ENCODE assay signal across 9 cellular contexts in the genomic region with DNA sequence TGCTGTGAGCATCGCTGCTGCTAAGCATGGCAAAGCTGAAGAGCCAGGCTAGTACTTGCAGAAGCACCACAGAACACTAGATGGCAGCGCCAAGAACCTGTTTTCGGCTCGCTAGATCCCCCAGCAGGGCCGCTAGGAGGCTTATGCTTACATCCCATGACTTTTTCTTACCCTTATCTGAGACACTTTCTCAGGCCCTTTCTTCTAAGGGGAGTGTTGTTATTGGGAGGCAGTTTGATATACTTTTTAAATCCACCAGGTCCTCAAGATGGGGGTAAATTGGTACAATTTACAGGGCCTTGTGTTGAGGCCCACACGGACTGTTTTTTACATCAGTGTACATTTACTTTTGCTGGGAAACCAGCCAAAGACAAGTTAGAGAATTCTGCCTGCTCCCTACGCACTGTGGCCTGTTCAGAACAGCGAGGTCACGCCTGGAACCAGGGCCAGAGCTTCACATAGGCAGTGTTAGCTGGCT. TPM values are rescaled to one million over a fixed set of nuclear protein-coding genes. Genes with fewer than 3 reads are reported as not detected.
DNase-seq lines count a peak whose midpoint lies in the region; ATAC-seq and TF ChIP-seq lines count a peak whose summit lies in the region.
"Had no signal": no experiment of that assay in that cellular context is flagged by ENCODE, and none has a peak within 500 bp of the region (broad histone marks: within the 10 kb centered on the region; RNA-seq: fewer than 3 reads in every experiment).

No MANE protein-coding gene starts in this region.

- H3K9me3 ChIP-seq in lung (ENCODE audit: control insufficient read depth in 2 of 2, insufficient read depth in 1 of 2, low read length in 1 of 2) = peaks cover 0 to 2% of the 10 kb centered on the region in 2 donors

- H3K27ac ChIP-seq in lung (ENCODE audit: low read depth in 1 of 2, low read length in 1 of 2) = peak overlapping the region in 1 of 2 donors; percentile 81

- H3K36me3 ChIP-seq in lung (ENCODE audit: control insufficient read depth in 2 of 2, insufficient read depth in 2 of 2, low read length in 2 of 2) = no peaks in the 10 kb centered on the region

- TF ChIP-seq CTCF in NB4 (IDR thresholded peaks at IDR 0.05; ENCODE audit: low read depth, low read length) = peak; percentile 82
- peak; percentile 47 for TF ChIP-seq CTCF in lung (IDR thresholded peaks at IDR 0.05; ENCODE audit: control extremely low read depth, extremely low read depth)

- no peak for TF ChIP-seq POLR2A in NB4 (IDR thresholded peaks at IDR 0.05; ENCODE audit: extremely low read depth, insufficient read length)

- no peak overlapping the region for H3K4me3 ChIP-seq in NB4 (ENCODE audit: low read depth, low read length)
- H3K4me3 ChIP-seq in lung = no peak overlapping the region

- 35 to 46% methylated on average over 9 of the region's 9 CpGs for WGBS in lung, 2 donors

- H3K27me3 ChIP-seq in lung (ENCODE audit: control insufficient read depth, insufficient read depth) = no peaks in the 10 kb centered on the region

- ATAC-seq in HG02610 (IDR thresholded peaks at IDR 0.05; ENCODE audit: unreplicated experiment) (peak; percentile 92), lung (ENCODE audit: insufficient read depth, low FRiP score) (peak; percentile 83)
- peak; percentile 63 to 78 for ATAC-seq in activated CD4-positive, CD25-positive, alpha-beta regulatory T cell treated with anti-CD3 and anti-CD28 coated beads, Interleukin-2, amount 50 U/mL, for 24 hours

- peaks cover 0 to 1% of the 10 kb centered on the region in 2 donors for H3K4me1 ChIP-seq in lung (ENCODE audit: control insufficient read depth in 2 of 2, insufficient read depth in 2 of 2, low read length in 2 of 2)

- DNase-seq in activated gamma-delta T cell treated with Interleukin-2 at 50 U/mL for 16 hours (peak; percentile 48), activated gamma-delta T cell (lab: John Stamatoyannopoulos, UW) (no peak), NB4 (ENCODE audit: low read depth) (peak; percentile 73), dermis microvascular lymphatic vessel endothelial cell (ENCODE audit: low read depth in 2 of 2) (peak; percentile 58 to 80), lung (ENCODE audit: low spot score) (peak; percentile 77)
- peak; percentile 14 for DNase-seq in stimulated activated CD8-positive, alpha-beta memory T cell treated with anti-CD3 and anti-CD28 coated beads, Interleukin-15, amount 100 ng/mL, for 1 hour (ENCODE audit: low read depth)

RNA-seq across cellular contexts. Expression of gene TRIM6, which starts 4.0 kb away (rescaled TPM):
- total RNA-seq in dermis microvascular lymphatic vessel endothelial cell (0.38 and 3.9 TPM in 2 replicates), lung (1 to 10 TPM; 2.5 to 4.2 TPM)
- polyA plus RNA-seq in lung = 1 to 10 TPM; 2.1 to 3.1 TPM

RNA-seq across cellular contexts. Expression of gene OR52B6, which starts 19.7 kb away (rescaled TPM):
- total RNA-seq in dermis microvascular lymphatic vessel endothelial cell (not detected in 2 replicates), lung (not detected)
- not detected for polyA plus RNA-seq in lung
- polyA plus RNA-seq: thymus had no signal

RNA-seq across cellular contexts. Expression of gene TRIM34, which starts 24.4 kb away (rescaled TPM):
- total RNA-seq in dermis microvascular lymphatic vessel endothelial cell (8.0 and 8.1 TPM in 2 replicates), lung (10 to 100 TPM in 1 of 2 donors, 1 to 10 TPM in 1; 8.5 to 10.9 TPM)
- polyA plus RNA-seq in lung = 1 to 10 TPM; 4.1 to 8.0 TPM

RNA-seq across cellular contexts. Expression of gene OR52H1, which starts 52.1 kb away (rescaled TPM):
- total RNA-seq in dermis microvascular lymphatic vessel endothelial cell (0.13 TPM in 2 replicates), lung (1 to 10 TPM in 1 of 2 donors, under 1 TPM in 1; 0.40 to 2.8 TPM)
- under 1 TPM in 1 of 2 donors, not detected in 1; 0.03 TPM for polyA plus RNA-seq in lung
- polyA plus RNA-seq: thymus had no signal
